Comparison of ENCODE assay signal across 11 cellular contexts in genomic region chr4:1873291-1873690, GRCh38. TPM values are rescaled to one million over a fixed set of nuclear protein-coding genes. Genes with fewer than 3 reads are reported as not detected.
DNase-seq lines count a peak whose midpoint lies in the region; TF ChIP-seq lines count a peak whose summit lies in the region.
"Had no signal": no experiment of that assay in that cellular context is flagged by ENCODE, and none has a peak within 500 bp of the region (broad histone marks: within the 10 kb centered on the region; RNA-seq: fewer than 3 reads in every experiment).

No MANE protein-coding gene starts in this region.

- WGBS in ectodermal cell, 2 experiments, result 95 to 96% methylated on average over 4 of the region's 4 CpGs

- no peaks in the 10 kb centered on the region for H3K9me2 ChIP-seq in OCI-LY7 (ENCODE audit: insufficient read depth, low read length)

- H2AFZ ChIP-seq in OCI-LY7 (ENCODE audit: low read length) (no peak overlapping the region), osteoblast (ENCODE audit: low read length) (no peak overlapping the region)

- CTCF ChIA-PET in OCI-LY7 (lab: Charles Lee; ENCODE audit: unreplicated experiment), result no interaction called here

- BruUV-seq in OCI-LY7 (replicated peaks; lab: Mats Ljungman, UMichigan), result no TSS peak

- peaks cover 37% of the 10 kb centered on the region for H3K36me3 ChIP-seq in OCI-LY7 (ENCODE audit: insufficient read depth, low read length)
- H3K36me3 ChIP-seq in ectodermal cell (ENCODE audit: control insufficient read depth, insufficient read depth, low read length), result no peaks in the 10 kb centered on the region
- H3K36me3 ChIP-seq in osteoblast (ENCODE audit: insufficient read depth, low read length), result no peaks in the 10 kb centered on the region
- H3K36me3 ChIP-seq: gastroesophageal sphincter had no signal

- H3K4me3 ChIP-seq in OCI-LY7 (ENCODE audit: low read depth, low read length, poor library complexity, severe bottlenecking), result peak overlapping the region; percentile 94
- peak overlapping the region; percentile 11 for H3K4me3 ChIP-seq in ectodermal cell (ENCODE audit: insufficient read depth, low read depth, low read length)
- peak overlapping the region; percentile 85 for H3K4me3 ChIP-seq in osteoblast (ENCODE audit: insufficient read depth, low read length)

- TF ChIP-seq CTCF in OCI-LY7 (conservative IDR thresholded peaks at IDR 0.05; ENCODE audit: low read length), result no peak
- no peak for TF ChIP-seq CTCF in osteoblast (IDR thresholded peaks at IDR 0.05; ENCODE audit: extremely low read depth, low read depth, low read length)

- H3K4me2 ChIP-seq in OCI-LY7 (ENCODE audit: low read length), result peak overlapping the region; percentile 89
- peak overlapping the region; percentile 86 for H3K4me2 ChIP-seq in osteoblast (ENCODE audit: insufficient read depth, low read length)

- POLR2A ChIA-PET in OCI-LY7 (lab: Charles Lee), result interaction anchor here (0.7 to 1.4 kb wide), 4 partner anchors 10 to 1202 kb away, joined by 3 to 6 read pairs (median 4); no protein-coding TSS in a partner anchor

- H3K4me1 ChIP-seq in OCI-LY7 (ENCODE audit: insufficient read depth, low read length, poor library complexity, severe bottlenecking) (peaks cover 33% of the 10 kb centered on the region), ectodermal cell (ENCODE audit: control insufficient read depth, insufficient read depth, low read length) (peaks cover 13% of the 10 kb centered on the region), osteoblast (ENCODE audit: insufficient read depth, low read length) (peaks cover 32% of the 10 kb centered on the region)

- intact Hi-C loops in OCI-LY7 (cut with micrococcal nuclease; ENCODE audit: unreplicated experiment), result no loop called here

- H4K20me1 ChIP-seq in OCI-LY7 (ENCODE audit: insufficient read depth, low read length), result peaks cover 25% of the 10 kb centered on the region
- H4K20me1 ChIP-seq in osteoblast (ENCODE audit: insufficient read depth, low read length), result no peaks in the 10 kb centered on the region

- H3K27me3 ChIP-seq in ectodermal cell (ENCODE audit: control insufficient read depth, insufficient read depth, low read length, poor library complexity, severe bottlenecking) (peaks cover 16% of the 10 kb centered on the region), osteoblast (ENCODE audit: insufficient read depth, low read length) (no peaks in the 10 kb centered on the region)
- H3K27me3 ChIP-seq: gastroesophageal sphincter had no signal

- H3K9me3 ChIP-seq in OCI-LY7 (ENCODE audit: low read length) (no peaks in the 10 kb centered on the region), ectodermal cell (ENCODE audit: control insufficient read depth, low read length) (no peaks in the 10 kb centered on the region), osteoblast (ENCODE audit: low read depth, low read length) (no peaks in the 10 kb centered on the region)
- H3K9me3 ChIP-seq: gastroesophageal sphincter had no signal

- DNase-seq in DMS53 (lab: John Stamatoyannopoulos, UW), result peak; percentile 40
- DNase-seq in DMS53 treated with DMSO at 0.1 percent for 48 hours (lab: John Stamatoyannopoulos, UW; ENCODE audit: unreplicated experiment), result no peak
- DNase-seq in OCI-LY7 (ENCODE audit: low spot score), result no peak
- peak; percentile 77 for DNase-seq in osteoblast (ENCODE audit: insufficient read length, low spot score, missing footprints)
- no peak for DNase-seq in stimulated activated naive CD4-positive, alpha-beta T cell treated with Interleukin-2 at 50 U/mL for 16 hours (lab: John Stamatoyannopoulos, UW)
- no peak for DNase-seq in AML-193 (lab: John Stamatoyannopoulos, UW)
- no peak for DNase-seq in cerebellar nuclear complex (lab: John Stamatoyannopoulos, UW)
- DNase-seq: activated gamma-delta T cell treated with Interleukin-2 at 50 U/mL for 16 hours, SHP77 treated with DMSO at 0.1 percent for 48 hours had no signal

- peaks cover 64% of the 10 kb centered on the region for H3K79me2 ChIP-seq in OCI-LY7 (ENCODE audit: insufficient read depth, low read depth, low read length)
- H3K79me2 ChIP-seq in osteoblast (ENCODE audit: insufficient read depth, low read length), result peaks cover 62% of the 10 kb centered on the region

- peak overlapping the region; percentile 85 for H3K27ac ChIP-seq in OCI-LY7 (ENCODE audit: low read depth, low read length, poor library complexity, severe bottlenecking)
- H3K27ac ChIP-seq in ectodermal cell (ENCODE audit: insufficient read depth, low read depth, low read length, poor library complexity, severe bottlenecking), result no peak overlapping the region
- peak overlapping the region; percentile 57 for H3K27ac ChIP-seq in osteoblast (ENCODE audit: low read depth, low read length)

RNA-seq across cellular contexts. Expression of gene NSD2, which starts 2.1 kb away (rescaled TPM):
- 158 and 169 TPM in 2 replicates for total RNA-seq in OCI-LY7 (2014; rRNA removed; shearing (Covaris generic))
- 329 and 372 TPM in 2 replicates for total RNA-seq in OCI-LY7 (2022)
- 218 TPM for polyA plus RNA-seq in ectodermal cell (2013, experiment 1 of 4)
- polyA plus RNA-seq in ectodermal cell (2013, experiment 2 of 4), result 229 TPM
- polyA plus RNA-seq in ectodermal cell (2013, experiment 3 of 4), result 133 TPM
- polyA plus RNA-seq in ectodermal cell (2013, experiment 4 of 4), result 142 TPM
- total RNA-seq in osteoblast, result 53.0 and 58.6 TPM in 2 replicates

RNA-seq across cellular contexts. Expression of gene LETM1, which starts 17.3 kb away (rescaled TPM):
- total RNA-seq in OCI-LY7 (2014; rRNA removed; shearing (Covaris generic)), result 58.3 and 60.0 TPM in 2 replicates
- total RNA-seq in OCI-LY7 (2022), result 61.7 and 66.8 TPM in 2 replicates
- polyA plus RNA-seq in ectodermal cell (2013, experiment 1 of 4), result 32.0 TPM
- 30.2 TPM for polyA plus RNA-seq in ectodermal cell (2013, experiment 2 of 4)
- polyA plus RNA-seq in ectodermal cell (2013, experiment 3 of 4), result 21.9 TPM
- polyA plus RNA-seq in ectodermal cell (2013, experiment 4 of 4), result 22.5 TPM
- 68.4 and 75.3 TPM in 2 replicates for total RNA-seq in osteoblast

Comparison
In these comparisons a context has a peak if more than half of its experiments do, and no peak if none do; other contexts are left out.
1. DNase-seq: peak in DMS53 (single experiment) and osteoblast (single experiment); none in DMS53 treated with DMSO at 0.1 percent for 48 hours (single experiment), OCI-LY7 (single experiment), stimulated activated naive CD4-positive, alpha-beta T cell treated with Interleukin-2 at 50 U/mL for 16 hours (single experiment), AML-193 (0 of 2) and cerebellar nuclear complex (0 of 2).
2. H3K4me3 ChIP-seq: peak in every context shown above with its lines; median percentile 94 in OCI-LY7; 85 in osteoblast; 11 in ectodermal cell.